In the genomic region with DNA sequence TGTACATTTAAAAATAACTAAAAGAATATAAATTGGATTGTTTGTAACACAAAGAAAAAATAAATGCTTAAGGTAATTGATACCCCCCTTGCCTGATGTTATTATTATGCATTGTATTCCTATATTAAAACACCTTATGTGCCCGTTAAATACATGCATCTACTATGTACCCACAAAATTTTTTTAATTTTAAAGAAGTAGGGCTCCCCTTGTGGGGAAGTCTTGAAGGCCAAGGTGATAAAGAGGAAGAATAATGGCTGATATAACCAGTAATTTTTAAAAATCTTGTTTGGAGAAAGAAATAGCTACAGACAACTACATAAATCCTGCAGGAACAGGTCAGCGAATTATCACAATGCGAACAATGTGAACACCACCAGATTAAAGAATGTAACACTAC, we compare ENCODE assay signal across 2 cellular contexts.
TF ChIP-seq lines count a peak whose summit lies in the region.

No MANE protein-coding gene starts in this region.

TF ChIP-seq in SK-N-SH, 30 proteins besides CTCF, POLR2A, EP300 and RAD21 (continued from another document):
- TF ChIP-seq MEF2A (IDR thresholded peaks at IDR 0.05; ENCODE audit: borderline replicate concordance, low read depth) (no peak), TAF1 (IDR thresholded peaks at IDR 0.05; ENCODE audit: borderline replicate concordance, low read depth, low read length) (no peak), CHD2 (IDR thresholded peaks at IDR 0.05; ENCODE audit: low read length, partially characterized antibody) (no peak), GABPA (IDR thresholded peaks at IDR 0.05; ENCODE audit: low read depth) (no peak), ELF1 (IDR thresholded peaks at IDR 0.05) (no peak)
- TF ChIP-seq, protein P1, sequence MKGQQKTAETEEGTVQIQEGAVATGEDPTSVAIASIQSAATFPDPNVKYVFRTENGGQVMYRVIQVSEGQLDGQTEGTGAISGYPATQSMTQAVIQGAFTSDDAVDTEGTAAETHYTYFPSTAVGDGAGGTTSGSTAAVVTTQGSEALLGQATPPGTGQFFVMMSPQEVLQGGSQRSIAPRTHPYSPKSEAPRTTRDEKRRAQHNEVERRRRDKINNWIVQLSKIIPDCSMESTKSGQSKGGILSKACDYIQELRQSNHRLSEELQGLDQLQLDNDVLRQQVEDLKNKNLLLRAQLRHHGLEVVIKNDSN (IDR thresholded peaks at IDR 0.05; ENCODE audit: borderline replicate concordance, low read depth), result no peak
TF ChIP-seq in SK-N-SH: peak in this region for 0.

TF ChIP-seq in SK-N-SH treated with all-trans-retinoic acid at 6 μM for 48 hours, 23 proteins besides CTCF, POLR2A, EP300 and RAD21 (continued from another document):
- TF ChIP-seq ZNF8 (CRISPR knock-in tag; IDR thresholded peaks at IDR 0.05) (no peak), ZFP3 (CRISPR knock-in tag; IDR thresholded peaks at IDR 0.05) (no peak), ZC3H10 (CRISPR knock-in tag; IDR thresholded peaks at IDR 0.05) (no peak)
TF ChIP-seq in SK-N-SH treated with all-trans-retinoic acid at 6 μM for 48 hours: peak in this region for 0.
